Comparison of ENCODE assay signal across 20 cellular contexts in the genomic region with DNA sequence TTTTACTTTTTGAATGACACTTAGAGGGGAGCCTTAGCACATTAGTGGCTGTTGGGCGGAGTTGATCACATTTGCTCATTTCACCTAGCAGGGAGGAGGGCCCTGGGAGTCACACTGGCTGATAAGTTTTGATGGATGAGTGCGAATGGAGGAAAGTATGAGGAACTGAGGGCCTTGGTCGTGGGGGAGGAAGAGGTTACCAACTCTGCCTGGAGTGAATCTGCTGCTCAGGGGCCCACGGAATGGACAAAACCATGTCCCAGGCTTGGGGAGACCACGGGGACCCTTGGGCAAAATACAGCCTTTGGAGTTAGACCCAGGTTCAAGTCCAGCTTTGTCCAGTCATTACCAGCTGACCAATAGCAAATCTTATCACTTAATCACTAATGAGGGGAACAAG.
"Had no signal": no experiment of that assay in that cellular context is flagged by ENCODE, and none has a peak within 500 bp of the region (broad histone marks: within the 10 kb centered on the region; RNA-seq: fewer than 3 reads in every experiment).

No MANE protein-coding gene starts in this region.

- H3K9me3 Mint-ChIP-seq: naive thymus-derived CD4-positive, alpha-beta T cell had no signal

- H3K9me3 ChIP-seq: breast epithelium, gastroesophageal sphincter, heart right ventricle, mucosa of descending colon, stomach, testis had no signal

- DNase-seq: activated CD4-positive, alpha-beta T cell treated with anti-CD3 and anti-CD28 coated beads, Interleukin-2, amount 50 U/mL, for 1 hour; activated CD8-positive, alpha-beta memory T cell treated with anti-CD3 and anti-CD28 coated beads for 24 hours; aorta; dermis blood vessel endothelial cell; erythroblast; heart right ventricle; left cardiac atrium; mucosa of descending colon; naive thymus-derived CD4-positive, alpha-beta T cell; retina; stimulated activated CD4-positive, alpha-beta T cell treated with anti-CD3 and anti-CD28 coated beads, Interleukin-12 subunit alpha, Interleukin-12 subunit beta, amount 100 ng/mL, for 4 hours; stimulated activated CD4-positive, alpha-beta T cell treated with anti-CD3 and anti-CD28 coated beads, Interleukin-2, amount 100 ng/mL, for 24 hours; stomach; T-helper 2 cell; testis had no signal

- H2AFZ ChIP-seq: parathyroid adenoma had no signal

- H3K27ac ChIP-seq: breast epithelium, gastroesophageal sphincter, heart right ventricle, parathyroid adenoma, stomach, testis had no signal

- H3K27me3 ChIP-seq: breast epithelium, gastroesophageal sphincter, heart right ventricle, stomach, testis had no signal

- H3K27me3 Mint-ChIP-seq: naive thymus-derived CD4-positive, alpha-beta T cell had no signal

- H3K4me3 ChIP-seq: breast epithelium, gastroesophageal sphincter, heart right ventricle, lung, mucosa of descending colon, stomach, testis had no signal

- H3K4me3 Mint-ChIP-seq: naive thymus-derived CD4-positive, alpha-beta T cell had no signal

- H3K36me3 Mint-ChIP-seq: naive thymus-derived CD4-positive, alpha-beta T cell had no signal

- ATAC-seq: activated CD4-positive, CD25-positive, alpha-beta regulatory T cell treated with anti-CD3 and anti-CD28 coated beads, Interleukin-2, amount 50 U/mL, for 24 hours; gastroesophageal sphincter; heart right ventricle; left cardiac atrium; mucosa of descending colon; naive thymus-derived CD4-positive, alpha-beta T cell had no signal

- H3K9ac ChIP-seq: parathyroid adenoma had no signal

- H3K36me3 ChIP-seq: breast epithelium, gastroesophageal sphincter, heart right ventricle, stomach had no signal
